1 cellular context compared by ENCODE assay signal in the genomic region with DNA sequence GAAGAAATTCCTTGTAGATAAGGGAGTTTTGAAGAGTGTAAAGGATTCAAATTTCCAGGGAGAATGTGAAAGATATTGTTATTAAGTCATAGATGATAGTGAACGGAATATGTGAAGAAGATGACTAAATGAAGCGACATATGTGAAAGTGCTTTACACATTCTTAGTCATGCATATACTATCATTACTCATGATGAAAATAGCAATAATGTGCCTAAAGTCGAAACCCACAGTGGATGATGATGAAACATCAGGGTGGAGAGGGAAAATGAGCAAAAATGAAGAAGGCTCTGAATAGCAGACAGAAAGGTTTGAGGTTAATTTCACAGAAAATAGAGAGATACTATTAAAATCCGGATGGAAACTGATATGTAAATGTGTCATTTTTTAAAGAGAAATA.
TF ChIP-seq lines count a peak whose summit lies in the region.

No MANE protein-coding gene starts in this region.

TF ChIP-seq in HepG2, 621 proteins besides CTCF, POLR2A, EP300 and RAD21 (continued from another document):
- TF ChIP-seq, protein P1, sequence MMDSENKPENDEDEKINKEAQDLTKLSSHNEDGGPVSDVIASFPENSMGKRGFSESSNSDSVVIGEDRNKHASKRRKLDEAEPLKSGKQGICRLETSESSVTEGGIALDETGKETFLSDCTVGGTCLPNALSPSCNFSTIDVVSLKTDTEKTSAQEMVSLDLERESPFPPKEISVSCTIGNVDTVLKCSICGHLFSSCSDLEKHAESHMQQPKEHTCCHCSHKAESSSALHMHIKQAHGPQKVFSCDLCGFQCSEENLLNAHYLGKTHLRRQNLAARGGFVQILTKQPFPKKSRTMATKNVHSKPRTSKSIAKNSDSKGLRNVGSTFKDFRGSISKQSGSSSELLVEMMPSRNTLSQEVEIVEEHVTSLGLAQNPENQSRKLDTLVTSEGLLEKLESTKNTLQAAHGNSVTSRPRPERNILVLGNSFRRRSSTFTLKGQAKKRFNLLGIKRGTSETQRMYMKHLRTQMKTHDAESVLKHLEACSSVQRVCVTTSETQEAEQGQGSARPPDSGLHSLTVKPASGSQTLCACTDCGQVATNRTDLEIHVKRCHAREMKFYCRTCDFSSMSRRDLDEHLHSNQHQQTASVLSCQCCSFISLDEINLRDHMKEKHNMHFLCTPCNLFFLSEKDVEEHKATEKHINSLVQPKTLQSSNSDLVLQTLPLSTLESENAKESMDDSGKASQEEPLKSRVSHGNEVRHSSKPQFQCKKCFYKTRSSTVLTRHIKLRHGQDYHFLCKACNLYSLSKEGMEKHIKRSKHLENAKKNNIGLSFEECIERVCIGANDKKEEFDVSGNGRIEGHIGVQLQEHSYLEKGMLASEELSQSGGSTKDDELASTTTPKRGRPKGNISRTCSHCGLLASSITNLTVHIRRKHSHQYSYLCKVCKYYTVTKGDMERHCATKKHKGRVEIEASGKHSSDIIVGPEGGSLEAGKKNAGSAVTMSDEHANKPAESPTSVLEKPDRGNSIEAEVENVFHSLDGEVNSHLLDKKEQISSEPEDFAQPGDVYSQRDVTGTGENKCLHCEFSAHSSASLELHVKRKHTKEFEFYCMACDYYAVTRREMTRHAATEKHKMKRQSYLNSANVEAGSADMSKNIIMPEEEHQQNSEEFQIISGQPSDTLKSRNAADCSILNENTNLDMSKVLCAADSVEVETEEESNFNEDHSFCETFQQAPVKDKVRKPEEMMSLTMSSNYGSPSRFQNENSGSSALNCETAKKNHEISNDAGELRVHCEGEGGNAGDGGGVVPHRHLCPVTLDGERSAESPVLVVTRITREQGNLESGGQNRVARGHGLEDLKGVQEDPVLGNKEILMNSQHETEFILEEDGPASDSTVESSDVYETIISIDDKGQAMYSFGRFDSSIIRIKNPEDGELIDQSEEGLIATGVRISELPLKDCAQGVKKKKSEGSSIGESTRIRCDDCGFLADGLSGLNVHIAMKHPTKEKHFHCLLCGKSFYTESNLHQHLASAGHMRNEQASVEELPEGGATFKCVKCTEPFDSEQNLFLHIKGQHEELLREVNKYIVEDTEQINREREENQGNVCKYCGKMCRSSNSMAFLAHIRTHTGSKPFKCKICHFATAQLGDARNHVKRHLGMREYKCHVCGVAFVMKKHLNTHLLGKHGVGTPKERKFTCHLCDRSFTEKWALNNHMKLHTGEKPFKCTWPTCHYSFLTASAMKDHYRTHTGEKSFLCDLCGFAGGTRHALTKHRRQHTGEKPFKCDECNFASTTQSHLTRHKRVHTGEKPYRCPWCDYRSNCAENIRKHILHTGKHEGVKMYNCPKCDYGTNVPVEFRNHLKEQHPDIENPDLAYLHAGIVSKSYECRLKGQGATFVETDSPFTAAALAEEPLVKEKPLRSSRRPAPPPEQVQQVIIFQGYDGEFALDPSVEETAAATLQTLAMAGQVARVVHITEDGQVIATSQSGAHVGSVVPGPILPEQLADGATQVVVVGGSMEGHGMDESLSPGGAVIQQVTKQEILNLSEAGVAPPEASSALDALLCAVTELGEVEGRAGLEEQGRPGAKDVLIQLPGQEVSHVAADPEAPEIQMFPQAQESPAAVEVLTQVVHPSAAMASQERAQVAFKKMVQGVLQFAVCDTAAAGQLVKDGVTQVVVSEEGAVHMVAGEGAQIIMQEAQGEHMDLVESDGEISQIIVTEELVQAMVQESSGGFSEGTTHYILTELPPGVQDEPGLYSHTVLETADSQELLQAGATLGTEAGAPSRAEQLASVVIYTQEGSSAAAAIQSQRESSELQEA (CRISPR knock-in tag; IDR thresholded peaks at IDR 0.05; ENCODE audit: not compliant biosample characterization): no peak
- TF ChIP-seq, protein P2, sequence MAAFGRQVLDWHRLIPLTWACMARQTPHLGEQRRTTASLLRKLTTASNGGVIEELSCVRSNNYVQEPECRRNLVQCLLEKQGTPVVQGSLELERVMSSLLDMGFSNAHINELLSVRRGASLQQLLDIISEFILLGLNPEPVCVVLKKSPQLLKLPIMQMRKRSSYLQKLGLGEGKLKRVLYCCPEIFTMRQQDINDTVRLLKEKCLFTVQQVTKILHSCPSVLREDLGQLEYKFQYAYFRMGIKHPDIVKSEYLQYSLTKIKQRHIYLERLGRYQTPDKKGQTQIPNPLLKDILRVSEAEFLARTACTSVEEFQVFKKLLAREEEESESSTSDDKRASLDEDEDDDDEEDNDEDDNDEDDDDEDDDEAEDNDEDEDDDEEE (CRISPR knock-in tag; IDR thresholded peaks at IDR 0.05): no peak
- TF ChIP-seq U2AF1 (optimal IDR thresholded peaks at IDR 0.05; ENCODE audit: low read depth, low read length) (no peak), ZNF432 (CRISPR knock-in tag; IDR thresholded peaks at IDR 0.05; ENCODE audit: borderline replicate concordance) (no peak), AKAP8 (CRISPR knock-in tag; IDR thresholded peaks at IDR 0.05) (no peak), KDM3A (CRISPR knock-in tag; IDR thresholded peaks at IDR 0.05; ENCODE audit: low read depth) (no peak), GATAD1 (CRISPR knock-in tag; IDR thresholded peaks at IDR 0.05) (no peak), NR2F1 (CRISPR knock-in tag; IDR thresholded peaks at IDR 0.05) (no peak), ZZZ3 (CRISPR knock-in tag; IDR thresholded peaks at IDR 0.05; ENCODE audit: borderline replicate concordance) (no peak), KDM2A (CRISPR knock-in tag; IDR thresholded peaks at IDR 0.05; ENCODE audit: borderline replicate concordance, low read depth) (no peak), ZNF678 (CRISPR knock-in tag; IDR thresholded peaks at IDR 0.05) (no peak), SCMH1 (CRISPR knock-in tag; IDR thresholded peaks at IDR 0.05; ENCODE audit: borderline replicate concordance) (no peak), TBX2 (CRISPR knock-in tag; IDR thresholded peaks at IDR 0.05; ENCODE audit: borderline replicate concordance) (no peak)
